8 cellular contexts compared by ENCODE assay signal in the genomic region with DNA sequence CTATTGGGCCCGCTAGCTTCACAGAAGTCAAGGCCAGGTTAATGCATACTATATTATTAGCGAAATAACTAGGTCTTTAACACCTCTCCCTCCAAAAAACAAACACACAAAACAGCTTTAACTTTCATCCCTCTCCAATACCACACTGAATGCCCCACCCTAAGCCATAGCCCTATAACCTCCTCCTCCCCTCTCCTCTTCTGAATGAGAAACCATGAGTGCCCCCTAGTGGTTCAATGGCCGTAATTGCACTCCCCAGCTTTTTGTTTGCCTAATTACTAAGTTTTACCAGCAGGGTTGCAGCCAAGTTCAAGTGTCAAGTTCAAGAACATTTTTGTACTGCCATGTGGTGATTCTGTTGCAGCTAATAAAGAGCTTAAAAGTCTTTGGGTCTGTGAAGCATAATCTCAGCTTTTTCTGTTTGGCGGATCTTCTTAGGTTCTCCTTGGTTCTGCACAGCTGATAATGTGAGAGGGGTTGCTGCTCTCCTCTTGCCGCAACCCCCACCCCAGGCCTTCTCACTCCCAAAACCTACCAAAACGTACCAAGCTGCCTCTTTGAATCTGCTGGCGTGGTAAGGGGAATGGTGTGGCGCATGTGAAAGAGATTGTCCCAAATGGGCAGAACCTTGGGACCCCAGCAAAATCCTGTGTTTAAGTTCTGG. TPM values are rescaled to one million over a fixed set of nuclear protein-coding genes. Genes with fewer than 3 reads are reported as not detected.
DNase-seq lines count a peak whose midpoint lies in the region; ATAC-seq and TF ChIP-seq lines count a peak whose summit lies in the region.

No MANE protein-coding gene starts in this region.

- H3K36me3 ChIP-seq in IMR-90 (ENCODE audit: control insufficient read depth, insufficient read depth, low read length) (no peaks in the 10 kb centered on the region), OCI-LY1 (ENCODE audit: insufficient read depth, low read length) (no peaks in the 10 kb centered on the region)

- peak overlapping the region; percentile 8 for H2AK9ac ChIP-seq in IMR-90 (replicated peaks; ENCODE audit: low read depth, low read length, poor library complexity)

- no peak overlapping the region for H3K14ac ChIP-seq in IMR-90 (replicated peaks; ENCODE audit: low read depth, low read length)

- H3K4me3 ChIP-seq in IMR-90 (ENCODE audit: insufficient read depth, low read depth, low read length) (no peak overlapping the region), OCI-LY1 (ENCODE audit: low read depth, low read length, poor library complexity, severe bottlenecking) (no peak overlapping the region), epithelial cell of proximal tubule (ENCODE audit: low read depth, low read length) (no peak overlapping the region)

- H3K36me3 Mint-ChIP-seq in CD4-positive, alpha-beta T cell (ENCODE audit: low read depth), result no peaks in the 10 kb centered on the region
- H3K36me3 Mint-ChIP-seq in naive thymus-derived CD8-positive, alpha-beta T cell, result no peaks in the 10 kb centered on the region
- no peaks in the 10 kb centered on the region for H3K36me3 Mint-ChIP-seq in stimulated activated naive B cell treated with anti-CD40 and anti-IgM and Interleukin-4, amounts not matched to agents 10 μg/mL and 1 μg/mL and 100 μg/mL, for 72 hours

- POLR2A ChIA-PET in CD4-positive, alpha-beta T cell (lab: Charles Lee), result interaction anchor here (0.5 to 0.6 kb wide), 2 partner anchors 398 to 1040 kb away, joined by 3 read pairs; no protein-coding TSS in a partner anchor
- POLR2A ChIA-PET in IMR-90 (lab: Charles Lee; ENCODE audit: unreplicated experiment), result no interaction called here
- POLR2A ChIA-PET in naive thymus-derived CD8-positive, alpha-beta T cell (lab: Charles Lee), result interaction anchor here (0.6 kb wide), 1 partner anchor 26 kb away, joined by 6 read pairs; no protein-coding TSS in a partner anchor

- peak; percentile 87 for TF ChIP-seq CTCF in CD4-positive, alpha-beta T cell (IDR thresholded peaks at IDR 0.05)
- TF ChIP-seq CTCF in GM20000 (IDR thresholded peaks at IDR 0.05; ENCODE audit: extremely low read depth, missing control alignments) (peak; percentile 93), IMR-90 (conservative IDR thresholded peaks at IDR 0.05; ENCODE audit: low read depth, low read length) (peak; percentile 94), OCI-LY1 (IDR thresholded peaks at IDR 0.05; ENCODE audit: low read length) (peak; percentile 99), epithelial cell of proximal tubule (conservative IDR thresholded peaks at IDR 0.05; ENCODE audit: low read depth, low read length) (peak; percentile 97)

- no peaks in the 10 kb centered on the region for H3K9me3 ChIP-seq in CD4-positive, alpha-beta T cell (ENCODE audit: control insufficient read depth, low read length)
- H3K9me3 ChIP-seq in IMR-90 (ENCODE audit: control insufficient read depth, insufficient read depth, low read length), result no peaks in the 10 kb centered on the region
- H3K9me3 ChIP-seq in OCI-LY1 (ENCODE audit: low read length), result no peaks in the 10 kb centered on the region

- no peak overlapping the region for H3K27ac ChIP-seq in CD4-positive, alpha-beta T cell (ENCODE audit: low read depth, low read length)
- H3K27ac ChIP-seq in IMR-90 (ENCODE audit: insufficient read depth, low read length) (peak overlapping the region; percentile 1; the same call in 1 of the 2 replicates), OCI-LY1 (ENCODE audit: low read depth, low read length, poor library complexity, severe bottlenecking) (no peak overlapping the region)

- peak; percentile 92 for TF ChIP-seq RAD21 in IMR-90 (IDR thresholded peaks at IDR 0.05; ENCODE audit: low read length)

- H3K27ac Mint-ChIP-seq in CD4-positive, alpha-beta T cell, result no peak overlapping the region
- H3K27ac Mint-ChIP-seq in naive thymus-derived CD8-positive, alpha-beta T cell, result no peak overlapping the region
- no peak overlapping the region for H3K27ac Mint-ChIP-seq in stimulated activated naive B cell treated with anti-CD40 and anti-IgM and Interleukin-4, amounts not matched to agents 10 μg/mL and 1 μg/mL and 100 μg/mL, for 72 hours

- BruUV-seq in IMR-90 (replicated peaks; lab: Mats Ljungman, UMichigan), result no TSS peak

- H3F3A ChIP-seq in OCI-LY1 (ENCODE audit: insufficient read depth, low read length), result no peaks in the 10 kb centered on the region

- H3K9ac ChIP-seq in IMR-90 (ENCODE audit: low read depth, low read length) (no peak overlapping the region), OCI-LY1 (ENCODE audit: low read length) (no peak overlapping the region)

- WGBS in IMR-90 (ENCODE audit: extremely low coverage in 2 of 2, insufficient read length in 1 of 2), 2 experiments, result 50% methylated on average over 1 of the region's 8 CpGs; no CpG with 5 or more reads in 1 of the 2 experiments

- in situ Hi-C loops in IMR-90 (cut with MboI; ENCODE audit: low sequenced_read_pairs), result loop anchor here (5.0 kb wide), 1 partner anchor 395 kb away; the partner anchor contains the start of gene CLDN11

- H2AFZ ChIP-seq in IMR-90 (replicated peaks; ENCODE audit: low read length, poor library complexity) (peak overlapping the region; percentile 44), OCI-LY1 (ENCODE audit: low read length) (no peak overlapping the region)

- peak overlapping the region; percentile 19 for H3K18ac ChIP-seq in IMR-90 (ENCODE audit: low read depth, low read length)

- intact Hi-C loops in CD4-positive, alpha-beta T cell (cut with DNase I, micrococcal nuclease), result loop anchor here (1.0 to 5.0 kb wide), 9 partner anchors 398 to 1045 kb away; partner anchors contain the start of genes ACTRT3 (in 1 of the 2) and TERC (in 1 of the 2)
- intact Hi-C loops in IMR-90 (cut with micrococcal nuclease), result loop anchor here (1.0 to 2.0 kb wide), 2 partner anchors 398 to 501 kb away; no protein-coding TSS in a partner anchor

- peak; percentile 37; the same call in 1 of the 2 replicates for TF ChIP-seq POLR2A in IMR-90 (IDR thresholded peaks at IDR 0.05; ENCODE audit: low read depth, low read length)

- peak overlapping the region; percentile 21; the same call in 1 of the 3 replicates for H2BK15ac ChIP-seq in IMR-90 (ENCODE audit: low read depth, low read length)

- H2BK5ac ChIP-seq in IMR-90 (ENCODE audit: low read depth, low read length, poor library complexity, severe bottlenecking), result peak overlapping the region; percentile 9

- no peak overlapping the region for H3K4me2 ChIP-seq in IMR-90 (ENCODE audit: low read depth, low read length)
- H3K4me2 ChIP-seq in OCI-LY1 (ENCODE audit: low read length), result no peak overlapping the region

- peak; percentile 39 to 60 (median 50) for DNase-seq in CD4-positive, alpha-beta T cell
- DNase-seq in GM20000 (ENCODE audit: low spot score), result peak; percentile 79
- peak; percentile 78 for DNase-seq in IMR-90
- peak; percentile 50 for DNase-seq in activated CD8-positive, alpha-beta memory T cell treated with anti-CD3 and anti-CD28 coated beads, Interleukin-2, amount 50 U/mL, for 4 hours
- DNase-seq in epithelial cell of proximal tubule (ENCODE audit: low read depth), result peak; percentile 26
- DNase-seq in naive thymus-derived CD8-positive, alpha-beta T cell, result peak; percentile 16 to 74 (median 62)
- DNase-seq in stimulated activated naive B cell treated with anti-CD40 and anti-IgM and Interleukin-4, amounts not matched to agents 10 μg/mL and 1 μg/mL and 100 μg/mL, for 72 hours, result peak; percentile 61

- no peaks in the 10 kb centered on the region for H3K79me2 ChIP-seq in OCI-LY1 (ENCODE audit: insufficient read depth, low read length)

- CTCF ChIA-PET in CD4-positive, alpha-beta T cell (lab: Charles Lee), result interaction anchor here (0.6 to 2.1 kb wide), 10 partner anchors 9 to 739 kb away, joined by 3 to 11 read pairs (median 4); partner anchors contain the start of gene RPL22L1
- CTCF ChIA-PET in IMR-90 (lab: Yijun Ruan, JAX), result interaction anchor here (0.6 to 6.3 kb wide), 32 partner anchors 10 to 632 kb away, joined by 3 to 101 read pairs (median 5); partner anchors contain the start of genes CLDN11, RPL22L1 and SLC7A14

- H3K27me3 ChIP-seq in CD4-positive, alpha-beta T cell (ENCODE audit: control insufficient read depth, insufficient read depth, low read length), result no peaks in the 10 kb centered on the region
- H3K27me3 ChIP-seq in IMR-90 (ENCODE audit: control insufficient read depth, insufficient read depth, low read length) (no peaks in the 10 kb centered on the region), OCI-LY1 (ENCODE audit: insufficient read depth, low read length) (peaks cover 3% of the 10 kb centered on the region; the same call in 1 of the 2 replicates)

- H3K56ac ChIP-seq in IMR-90 (ENCODE audit: extremely low read depth, insufficient read depth, low read length), result no peak overlapping the region

- H4K5ac ChIP-seq in IMR-90 (ENCODE audit: low read depth, low read length), result peak overlapping the region; percentile 20; the same call in 1 of the 2 replicates

- no peaks in the 10 kb centered on the region for H3K4me1 Mint-ChIP-seq in CD4-positive, alpha-beta T cell (ENCODE audit: low read depth)
- H3K4me1 Mint-ChIP-seq in naive thymus-derived CD8-positive, alpha-beta T cell, result peaks cover 0 to 3% (median 0%) of the 10 kb centered on the region in 4 donors
- peaks cover 0 to 2% of the 10 kb centered on the region in 2 donors for H3K4me1 Mint-ChIP-seq in stimulated activated naive B cell treated with anti-CD40 and anti-IgM and Interleukin-4, amounts not matched to agents 10 μg/mL and 1 μg/mL and 100 μg/mL, for 72 hours

- H3K4me1 ChIP-seq in IMR-90 (ENCODE audit: control insufficient read depth, insufficient read depth, low read length) (peaks cover 6% of the 10 kb centered on the region), OCI-LY1 (ENCODE audit: insufficient read depth, low read length, severe bottlenecking) (no peaks in the 10 kb centered on the region)

- H4K91ac ChIP-seq in IMR-90 (ENCODE audit: insufficient read depth, low read depth, low read length), result peak overlapping the region; percentile 68

- no peaks in the 10 kb centered on the region for H4K20me1 ChIP-seq in IMR-90 (ENCODE audit: insufficient read depth, low read length)
- no peaks in the 10 kb centered on the region for H4K20me1 ChIP-seq in OCI-LY1 (ENCODE audit: insufficient read depth, low read length)

- dilution Hi-C loops in IMR-90 (cut with HindIII; ENCODE audit: low sequenced_read_pairs, unreplicated experiment), result no loop called here

- no peak overlapping the region for H3K4me3 Mint-ChIP-seq in CD4-positive, alpha-beta T cell
- no peak overlapping the region for H3K4me3 Mint-ChIP-seq in naive thymus-derived CD8-positive, alpha-beta T cell
- no peak overlapping the region for H3K4me3 Mint-ChIP-seq in stimulated activated naive B cell treated with anti-CD40 and anti-IgM and Interleukin-4, amounts not matched to agents 10 μg/mL and 1 μg/mL and 100 μg/mL, for 72 hours

- H4K8ac ChIP-seq in IMR-90 (ENCODE audit: low read depth in 2 of 2, low read length in 2 of 2), result peak overlapping the region; percentile 2 to 79; a peak in 1 of 4 replicates

- H2BK120ac ChIP-seq in IMR-90 (ENCODE audit: low read depth, low read length), result peak overlapping the region; percentile 90

- H3K9me1 ChIP-seq in IMR-90 (ENCODE audit: insufficient read depth, low read length), result peaks cover 8% of the 10 kb centered on the region; the same call in 1 of the 2 replicates

- no peak overlapping the region for H2AK5ac ChIP-seq in IMR-90 (ENCODE audit: low read depth, low read length)

- no peaks in the 10 kb centered on the region for H3K79me1 ChIP-seq in IMR-90 (ENCODE audit: low read depth in 1 of 2, low read length in 2 of 2)

- peak overlapping the region; percentile 72 for H2BK20ac ChIP-seq in IMR-90 (ENCODE audit: low read depth, low read length)

- H3K4ac ChIP-seq in IMR-90 (ENCODE audit: low read depth, low read length), result peak overlapping the region; percentile 71

- peak; percentile 96 for ATAC-seq in CD4-positive, alpha-beta T cell (ENCODE audit: poor library complexity)
- ATAC-seq in IMR-90 (ENCODE audit: low read depth), result peak; percentile 81
- peak; percentile 81 to 87 for ATAC-seq in naive thymus-derived CD8-positive, alpha-beta T cell
- peak; percentile 86 to 88 for ATAC-seq in stimulated activated naive B cell treated with anti-CD40 and anti-IgM and Interleukin-4, amounts not matched to agents 10 μg/mL and 1 μg/mL and 100 μg/mL, for 72 hours (replicated peaks)

- no peaks in the 10 kb centered on the region for H3K27me3 Mint-ChIP-seq in CD4-positive, alpha-beta T cell
- H3K27me3 Mint-ChIP-seq in naive thymus-derived CD8-positive, alpha-beta T cell, result no peaks in the 10 kb centered on the region
- peaks cover 0 to 5% of the 10 kb centered on the region in 2 donors for H3K27me3 Mint-ChIP-seq in stimulated activated naive B cell treated with anti-CD40 and anti-IgM and Interleukin-4, amounts not matched to agents 10 μg/mL and 1 μg/mL and 100 μg/mL, for 72 hours

- no peak overlapping the region for H3K23ac ChIP-seq in IMR-90 (ENCODE audit: low read depth, low read length)

- H3K9me3 Mint-ChIP-seq in CD4-positive, alpha-beta T cell, result no peaks in the 10 kb centered on the region
- no peaks in the 10 kb centered on the region for H3K9me3 Mint-ChIP-seq in naive thymus-derived CD8-positive, alpha-beta T cell
- no peaks in the 10 kb centered on the region for H3K9me3 Mint-ChIP-seq in stimulated activated naive B cell treated with anti-CD40 and anti-IgM and Interleukin-4, amounts not matched to agents 10 μg/mL and 1 μg/mL and 100 μg/mL, for 72 hours

- no peaks in the 10 kb centered on the region for H3K9me2 ChIP-seq in OCI-LY1 (ENCODE audit: low read depth, low read length)

RNA-seq across cellular contexts. Expression of gene RPL22L1, which starts 57.9 kb away (rescaled TPM):
- total RNA-seq in CD4-positive, alpha-beta T cell, result 10 to 100 TPM; 53.5 to 55.6 TPM
- total RNA-seq in IMR-90 (2012; rRNA removed) (37.1 and 77.8 TPM in 2 replicates), epithelial cell of proximal tubule (362 and 510 TPM in 2 replicates)
- polyA plus RNA-seq in IMR-90 (2012; rRNA removed), result 76.7 and 92.0 TPM in 2 replicates
- 16.6 and 35.7 TPM in 2 replicates for polyA plus RNA-seq in IMR-90 (2012; cell fraction: cytosol; rRNA removed)
- 2.7 and 27.1 TPM in 2 replicates for polyA plus RNA-seq in IMR-90 (2012; cell fraction: nucleus; rRNA removed; ENCODE audit: low replicate concordance)
- total RNA-seq in naive thymus-derived CD8-positive, alpha-beta T cell, result 10 to 100 TPM; 35.4 to 35.5 TPM
- polyA plus RNA-seq in naive thymus-derived CD8-positive, alpha-beta T cell, result 10 to 100 TPM; 31.8 to 43.3 (median 36.2) TPM

Comparison
In these comparisons a context has a peak if more than half of its experiments do, and no peak if none do; other contexts are left out.
1. DNase-seq: peak in every context shown above with its lines; median percentile 79 in GM20000; 78 in IMR-90; 62 in naive thymus-derived CD8-positive, alpha-beta T cell; 61 in stimulated activated naive B cell treated with anti-CD40 and anti-IgM and Interleukin-4, amounts not matched to agents 10 μg/mL and 1 μg/mL and 100 μg/mL, for 72 hours; 50 in CD4-positive, alpha-beta T cell; 50 in activated CD8-positive, alpha-beta memory T cell treated with anti-CD3 and anti-CD28 coated beads, Interleukin-2, amount 50 U/mL, for 4 hours; 26 in epithelial cell of proximal tubule.